8 cellular contexts compared by ENCODE assay signal in the genomic region with DNA sequence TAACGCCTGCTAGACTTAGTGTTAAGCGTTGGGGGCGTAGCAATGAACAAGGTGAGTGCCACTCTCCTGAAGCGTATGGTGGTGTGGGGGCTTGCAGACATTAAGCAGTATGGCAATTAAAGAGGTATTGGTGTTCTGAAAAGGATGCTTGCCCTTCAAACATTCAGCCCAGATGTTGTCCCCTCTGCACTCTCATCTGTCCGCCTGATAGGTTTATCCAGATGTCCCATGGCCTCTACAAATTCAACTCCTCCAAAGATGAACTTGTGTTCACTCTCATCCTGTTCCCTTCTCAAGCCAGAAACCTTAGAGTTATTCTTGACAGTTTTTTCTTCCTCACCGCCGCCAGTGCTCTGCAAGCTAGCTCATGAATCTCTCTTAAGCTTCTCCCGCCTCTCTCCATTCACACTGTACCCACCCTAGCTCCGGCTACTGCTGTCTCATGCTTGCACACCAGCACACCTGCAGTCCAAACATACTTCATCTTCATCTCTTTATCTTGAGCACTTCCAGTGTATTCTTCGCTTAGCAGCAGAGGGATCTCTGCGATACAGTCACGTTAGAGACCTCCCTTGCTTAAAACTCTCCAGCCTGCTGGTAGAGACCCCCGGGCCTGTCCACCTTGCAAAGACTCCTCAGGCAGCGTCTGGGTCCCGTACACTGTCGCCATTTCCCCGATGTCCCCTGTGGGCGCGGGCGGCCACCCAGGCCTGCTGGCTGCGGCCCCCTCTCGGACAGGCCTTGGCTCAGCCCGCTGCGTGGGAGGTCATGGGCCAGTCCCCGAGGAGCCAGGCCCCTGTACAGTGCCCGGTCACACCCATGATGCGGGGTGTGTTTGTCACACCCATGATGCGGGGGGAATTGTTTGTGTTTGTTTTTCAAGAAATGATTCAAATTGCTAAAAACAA. TPM values are rescaled to one million over a fixed set of nuclear protein-coding genes. Genes with fewer than 3 reads are reported as not detected.
A peak's percentile ranks its signal among the peaks of the same experiment; 100 is the strongest.
DNase-seq lines count a peak whose midpoint lies in the region; ATAC-seq and TF ChIP-seq lines count a peak whose summit lies in the region.

No MANE protein-coding gene starts in this region.

- H3K27ac Mint-ChIP-seq in natural killer cell: peak overlapping the region; percentile 94 to 96

- H3K4me3 ChIP-seq in BLaER1 (peak overlapping the region; percentile 87), MG63 (peak overlapping the region; percentile 86), ectodermal cell (ENCODE audit: insufficient read depth, low read depth, low read length) (peak overlapping the region; percentile 95)

- H3K27me3 ChIP-seq in BLaER1: no peaks in the 10 kb centered on the region
- no peaks in the 10 kb centered on the region for H3K27me3 ChIP-seq in MG63
- no peaks in the 10 kb centered on the region for H3K27me3 ChIP-seq in ectodermal cell (ENCODE audit: control insufficient read depth, insufficient read depth, low read length, poor library complexity, severe bottlenecking)

- H3K9ac ChIP-seq in BLaER1: peak overlapping the region; percentile 92

- intact Hi-C loops in natural killer cell (cut with micrococcal nuclease): loop anchor here (1.0 kb wide), 3 partner anchors 33 to 174 kb away; partner anchors contain the start of genes CSE1L and ZNFX1

- peak overlapping the region; percentile 83 for H3K4me2 ChIP-seq in BLaER1

- peak overlapping the region; percentile 91 for H3K27ac ChIP-seq in BLaER1
- H3K27ac ChIP-seq in ectodermal cell (ENCODE audit: insufficient read depth, low read depth, low read length, poor library complexity, severe bottlenecking): no peak overlapping the region

- peaks cover 50% of the 10 kb centered on the region for H3K36me3 ChIP-seq in BLaER1
- peaks cover 47% of the 10 kb centered on the region for H3K36me3 ChIP-seq in MG63
- H3K36me3 ChIP-seq in ectodermal cell (ENCODE audit: control insufficient read depth, insufficient read depth, low read length): peaks cover 28% of the 10 kb centered on the region

- no peaks in the 10 kb centered on the region for H3K27me3 Mint-ChIP-seq in natural killer cell (ENCODE audit: low read depth in 2 of 2)

- 75 to 77% methylated on average over 25 to 28 of the region's 28 CpGs for WGBS in ectodermal cell, 2 experiments

- DNase-seq in MG63: no peak
- DNase-seq in natural killer cell: no peak
- DNase-seq in RPMI8226: no peak
- DNase-seq in NCI-H2029 (lab: John Stamatoyannopoulos, UW): no peak
- DNase-seq in dermis blood vessel endothelial cell: no peak

- H3K4me1 ChIP-seq in BLaER1 (peaks cover 24% of the 10 kb centered on the region), ectodermal cell (ENCODE audit: control insufficient read depth, insufficient read depth, low read length) (no peaks in the 10 kb centered on the region)

- H3K36me3 Mint-ChIP-seq in natural killer cell: peaks cover 7% of the 10 kb centered on the region

- peaks cover 27 to 32% of the 10 kb centered on the region in 2 donors for H3K4me1 Mint-ChIP-seq in natural killer cell

- H3K4me3 Mint-ChIP-seq in natural killer cell: peak overlapping the region; percentile 96

- peaks cover 7% of the 10 kb centered on the region; the same call in 1 of the 2 replicates for H4K20me1 ChIP-seq in BLaER1

- TF ChIP-seq CTCF in natural killer cell (IDR thresholded peaks at IDR 0.05): no peak

- ATAC-seq in natural killer cell: no peak
- ATAC-seq in HG03571 (IDR thresholded peaks at IDR 0.05; ENCODE audit: unreplicated experiment): no peak

- H3K9me3 Mint-ChIP-seq in natural killer cell: no peaks in the 10 kb centered on the region

- H3K9me3 ChIP-seq in BLaER1 (no peaks in the 10 kb centered on the region), MG63 (no peaks in the 10 kb centered on the region), ectodermal cell (ENCODE audit: control insufficient read depth, low read length) (no peaks in the 10 kb centered on the region)

RNA-seq across cellular contexts. Expression of gene DDX27, which starts 1.0 kb away (rescaled TPM):
- total RNA-seq in MG63 (2014; rRNA removed; shearing (Covaris generic); ENCODE audit: low replicate concordance): 67.0 and 84.4 TPM in 2 replicates
- 47.7 TPM for polyA plus RNA-seq in ectodermal cell (2013, experiment 1 of 4)
- 46.2 TPM for polyA plus RNA-seq in ectodermal cell (2013, experiment 2 of 4)
- 36.1 TPM for polyA plus RNA-seq in ectodermal cell (2013, experiment 3 of 4)
- polyA plus RNA-seq in ectodermal cell (2013, experiment 4 of 4): 40.0 TPM
- total RNA-seq in natural killer cell (10 to 100 TPM; 71.5 to 91.3 (median 75.9) TPM), dermis blood vessel endothelial cell (31.0 and 31.1 TPM in 2 replicates)

RNA-seq across cellular contexts. Expression of gene STAU1, which starts 32.0 kb away (rescaled TPM):
- total RNA-seq in MG63 (2014; rRNA removed; shearing (Covaris generic); ENCODE audit: low replicate concordance): 80.1 and 94.3 TPM in 2 replicates
- 114 TPM for polyA plus RNA-seq in ectodermal cell (2013, experiment 1 of 4)
- 113 TPM for polyA plus RNA-seq in ectodermal cell (2013, experiment 2 of 4)
- polyA plus RNA-seq in ectodermal cell (2013, experiment 3 of 4): 80.0 TPM
- polyA plus RNA-seq in ectodermal cell (2013, experiment 4 of 4): 86.5 TPM
- 10 to 100 TPM; 47.3 to 54.9 (median 49.9) TPM for total RNA-seq in natural killer cell
- 51.1 and 102 TPM in 2 replicates for total RNA-seq in dermis blood vessel endothelial cell

RNA-seq across cellular contexts. Expression of gene ZNFX1, which starts 57.7 kb away (rescaled TPM):
- total RNA-seq in MG63 (2014; rRNA removed; shearing (Covaris generic); ENCODE audit: low replicate concordance): 29.6 and 34.3 TPM in 2 replicates
- polyA plus RNA-seq in ectodermal cell (2013, experiment 1 of 4): 5.7 TPM
- 6.2 TPM for polyA plus RNA-seq in ectodermal cell (2013, experiment 2 of 4)
- polyA plus RNA-seq in ectodermal cell (2013, experiment 3 of 4): 5.6 TPM
- polyA plus RNA-seq in ectodermal cell (2013, experiment 4 of 4): 5.8 TPM
- total RNA-seq in natural killer cell (10 to 100 TPM; 55.8 to 58.5 (median 57.8) TPM), dermis blood vessel endothelial cell (47.0 and 48.0 TPM in 2 replicates)
